Comparison of ENCODE assay signal across 8 cellular contexts in the genomic region with DNA sequence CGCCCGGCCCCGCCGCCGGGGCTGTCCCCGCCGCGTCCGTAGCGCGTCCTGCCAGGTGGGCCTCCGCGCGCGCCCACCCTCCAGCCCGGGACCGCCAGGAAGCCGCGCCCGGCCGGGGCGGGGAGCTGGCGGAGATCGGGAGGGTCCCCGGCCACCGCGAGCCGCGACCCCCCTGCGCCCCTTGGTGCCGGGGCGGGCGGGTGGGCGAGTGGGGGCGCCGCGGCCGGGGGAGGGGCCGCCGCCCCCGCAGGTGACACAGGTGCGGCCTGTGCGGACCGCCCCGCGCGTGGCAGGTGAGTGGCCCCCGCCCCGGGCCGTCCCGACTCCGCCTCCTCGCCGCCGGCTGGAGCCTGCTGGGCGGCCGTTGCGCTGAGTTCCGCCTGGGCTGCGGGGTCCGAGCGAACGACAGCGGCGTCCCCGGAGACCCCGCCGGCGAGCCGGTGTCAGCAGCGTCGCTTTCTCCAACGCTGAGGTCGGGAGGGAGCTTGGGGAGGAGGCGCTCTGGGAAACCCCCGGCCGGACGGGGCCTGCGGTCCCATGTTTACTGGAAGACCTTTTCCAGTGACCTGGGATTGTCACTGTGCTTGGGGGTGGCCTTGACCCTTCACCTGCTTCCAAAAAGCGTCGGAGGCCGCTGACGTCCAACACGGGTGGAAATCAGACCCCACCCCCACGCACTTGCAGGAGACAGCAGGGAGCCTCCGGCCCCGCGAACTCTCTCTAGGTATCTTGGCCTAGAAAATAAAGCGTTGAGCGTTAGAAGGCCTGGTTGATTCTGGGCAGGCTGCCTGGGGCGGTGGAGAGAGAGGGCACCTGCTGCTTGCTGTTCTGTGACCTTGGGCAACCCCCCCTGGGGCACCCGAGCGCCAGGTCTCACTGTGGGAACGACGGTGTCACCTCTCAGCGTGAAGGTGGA. TPM values are rescaled to one million over a fixed set of nuclear protein-coding genes. Genes with fewer than 3 reads are reported as not detected.
DNase-seq lines count a peak whose midpoint lies in the region; ATAC-seq, FAIRE-seq and TF ChIP-seq lines count a peak whose summit lies in the region.

No MANE protein-coding gene starts in this region.

- peaks cover 11% of the 10 kb centered on the region for H3K36me3 ChIP-seq in bronchial epithelial cell (ENCODE audit: control insufficient read depth, insufficient read depth, low read length)

- peak overlapping the region; percentile 80 for H3K4me3 ChIP-seq in bronchial epithelial cell (ENCODE audit: low read depth, low read length)

- H3K27me3 ChIP-seq in bronchial epithelial cell (ENCODE audit: control insufficient read depth, insufficient read depth, low read length) (no peaks in the 10 kb centered on the region), layer of hippocampus (ENCODE audit: control insufficient read depth, insufficient read depth, low read length) (no peaks in the 10 kb centered on the region)

- FAIRE-seq in bronchial epithelial cell (lab: Jason Lieb, UNC): no peak

- H3K27ac ChIP-seq in layer of hippocampus (ENCODE audit: low read depth, low read length): peak overlapping the region; percentile 38

- peak; percentile 62 for ATAC-seq in HG03045 (IDR thresholded peaks at IDR 0.05; ENCODE audit: unreplicated experiment)

- no peak for TF ChIP-seq CTCF in bronchial epithelial cell (IDR thresholded peaks at IDR 0.05; ENCODE audit: insufficient read depth, low read length, severe bottlenecking)

- DNase-seq in stimulated activated CD4-positive, alpha-beta T cell treated with anti-CD3 and anti-CD28 coated beads, Interleukin-12 subunit alpha, Interleukin-12 subunit beta, amount 100 ng/mL, for 4 hours: peak; percentile 38
- no peak for DNase-seq in stimulated activated CD4-positive, alpha-beta T cell treated with anti-CD3 and anti-CD28 coated beads, Interleukin-1b, Interleukin-23, amount 100 ng/mL, for 48 hours
- DNase-seq in T-helper 2 cell: peak; percentile 13 to 48 (median 37)
- DNase-seq in bronchial epithelial cell (ENCODE audit: low read depth): no peak
- DNase-seq in stimulated activated CD4-positive, alpha-beta T cell treated with anti-CD3 and anti-CD28 coated beads, Interleukin-4, amount 100 ng/mL, for 48 hours (ENCODE audit: low read depth in 2 of 2): peak; percentile 15 to 17
- DNase-seq in glomerular visceral epithelial cell (ENCODE audit: extremely low spot score): no peak

RNA-seq across cellular contexts. Expression of gene KLHL36, which starts 0.5 kb away (rescaled TPM):
- total RNA-seq in bronchial epithelial cell: 78.7 and 83.0 TPM in 2 replicates

RNA-seq across cellular contexts. Expression of gene COTL1, which starts 31.0 kb away (rescaled TPM):
- 35.3 and 43.4 TPM in 2 replicates for total RNA-seq in bronchial epithelial cell

RNA-seq across cellular contexts. Expression of gene USP10, which starts 50.9 kb away (rescaled TPM):
- 33.7 and 47.1 TPM in 2 replicates for total RNA-seq in bronchial epithelial cell

Comparison
In these comparisons a context has a peak if more than half of its experiments do, and no peak if none do; other contexts are left out.
1. DNase-seq: peak in stimulated activated CD4-positive, alpha-beta T cell treated with anti-CD3 and anti-CD28 coated beads, Interleukin-12 subunit alpha, Interleukin-12 subunit beta, amount 100 ng/mL, for 4 hours (single experiment), T-helper 2 cell (5 of 5) and stimulated activated CD4-positive, alpha-beta T cell treated with anti-CD3 and anti-CD28 coated beads, Interleukin-4, amount 100 ng/mL, for 48 hours (2 of 2); none in stimulated activated CD4-positive, alpha-beta T cell treated with anti-CD3 and anti-CD28 coated beads, Interleukin-1b, Interleukin-23, amount 100 ng/mL, for 48 hours (single experiment), bronchial epithelial cell (single experiment) and glomerular visceral epithelial cell (single experiment).